In the genomic region with DNA sequence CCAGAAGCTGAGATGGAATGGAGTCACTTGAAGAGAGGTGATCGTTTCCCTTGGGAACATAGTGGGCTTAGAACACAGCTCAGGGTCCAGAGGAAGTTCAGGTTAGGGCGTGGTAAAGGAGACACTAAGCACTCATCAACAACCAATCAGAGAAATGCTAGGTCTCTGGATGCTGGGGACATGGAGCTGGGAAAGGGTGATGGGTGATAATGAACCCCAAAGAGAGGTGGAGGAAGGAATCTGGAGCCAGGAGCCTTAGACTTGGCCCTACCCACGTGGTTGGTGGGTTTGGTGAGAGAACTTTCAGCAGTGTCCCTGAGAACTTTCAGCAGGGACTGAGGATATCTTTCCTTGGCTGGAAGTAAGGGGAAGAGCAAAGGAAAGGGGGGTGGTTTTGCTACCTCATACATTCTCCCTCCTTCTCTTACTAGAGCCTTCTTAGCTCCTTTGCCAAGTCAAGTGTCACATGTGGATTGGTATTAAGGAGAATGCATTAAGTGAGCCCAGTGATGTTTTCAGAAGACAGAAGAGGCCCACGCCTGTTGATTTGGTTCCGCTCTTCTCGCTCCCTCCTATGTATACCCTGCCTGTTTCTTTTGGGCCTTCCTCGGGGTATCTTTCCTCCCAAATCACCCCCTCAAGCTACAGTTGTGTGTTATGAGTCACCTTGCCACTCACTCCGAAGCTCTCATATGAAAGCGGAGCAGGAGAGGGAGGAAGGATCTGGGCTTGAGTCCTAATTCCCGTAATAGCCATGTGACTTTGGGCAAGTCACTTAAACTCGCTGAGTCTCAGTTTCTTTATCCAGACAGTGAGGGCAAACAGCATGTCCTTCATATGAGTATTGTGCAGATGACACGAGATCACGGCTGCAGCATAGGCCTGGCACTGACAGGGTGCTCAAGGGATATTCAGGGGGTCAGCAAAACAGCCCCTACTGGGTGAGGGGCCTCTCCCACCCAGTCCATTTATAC, we compare ENCODE assay signal across 11 cellular contexts.
DNase-seq lines count a peak whose midpoint lies in the region; ATAC-seq, FAIRE-seq and TF ChIP-seq lines count a peak whose summit lies in the region.
"Had no signal": no experiment of that assay in that cellular context is flagged by ENCODE, and none has a peak within 500 bp of the region (broad histone marks: within the 10 kb centered on the region; RNA-seq: fewer than 3 reads in every experiment).

No MANE protein-coding gene starts in this region.

- in situ Hi-C loops in HepG2 (cut with HindIII; ENCODE audit: extremely low pct_ligation_motif_present, low pct_unique_long_range_greater_than_20kb): no loop called here

- no peak for FAIRE-seq in HepG2 (lab: Jason Lieb, UNC)

- no peak for DNase-seq in HepG2 (ENCODE audit: low spot score)
- peak; percentile 17 for DNase-seq in dermis blood vessel endothelial cell
- DNase-seq in myocyte (ENCODE audit: low read depth): peak; percentile 65
- DNase-seq in NCI-H146 treated with DMSO at 0.1 percent for 48 hours (lab: John Stamatoyannopoulos, UW; ENCODE audit: unreplicated experiment): no peak
- no peak for DNase-seq in H7
- DNase-seq: BE2C, SW 1271 had no signal

- no peak for TF ChIP-seq CTCF in liver (IDR thresholded peaks at IDR 0.05; ENCODE audit: low read depth, low read length, missing input control)
- no peak for TF ChIP-seq CTCF in HepG2 (CRISPR knock-in tag; IDR thresholded peaks at IDR 0.05)

- BruUV-seq in HepG2 (replicated peaks; lab: Mats Ljungman, UMichigan): no TSS peak

- POLR2A ChIA-PET in HepG2 (lab: Yijun Ruan, JAX): no interaction called here

- H3K9me3 ChIP-seq in liver (ENCODE audit: control insufficient read depth in 4 of 4, low read length in 3 of 4) (no peaks in the 10 kb centered on the region), HepG2 (ENCODE audit: low read length) (no peaks in the 10 kb centered on the region)
- H3K9me3 ChIP-seq: BE2C had no signal

- no peak for TF ChIP-seq EP300 in HepG2 (IDR thresholded peaks at IDR 0.05; ENCODE audit: low read depth in 2 of 2, low read length in 2 of 2)
- no peak for TF ChIP-seq EP300 in HepG2 (CRISPR knock-in tag; IDR thresholded peaks at IDR 0.05; ENCODE audit: borderline replicate concordance)

- H3K4me3 ChIP-seq in liver (ENCODE audit: low read depth in 1 of 3, low read length in 3 of 3) (no peak overlapping the region), HepG2 (replicated peaks in 1 of 3; ENCODE audit: insufficient read depth in 1 of 3, low read depth in 2 of 3, low read length in 3 of 3) (no peak overlapping the region), H7 (ENCODE audit: insufficient read depth, low read depth, low read length) (no peak overlapping the region)

- WGBS in liver: 89% methylated on average over 13 of the region's 13 CpGs
- WGBS in HepG2 (ENCODE audit: low lambda C conversion rate): 54% methylated on average over 9 of the region's 13 CpGs

- no peak overlapping the region for H2AFZ ChIP-seq in HepG2 (ENCODE audit: low read length)

- H3K36me3 ChIP-seq in liver (ENCODE audit: control insufficient read depth in 4 of 4, insufficient read depth in 3 of 4, low read depth in 1 of 4, low read length in 3 of 4): peaks cover 3 to 17% (median 8%) of the 10 kb centered on the region in 4 donors
- H3K36me3 ChIP-seq in HepG2 (replicated peaks in 1 of 2; ENCODE audit: control insufficient read depth in 1 of 2, insufficient read depth in 2 of 2, low read length in 2 of 2): no peaks in the 10 kb centered on the region
- peaks cover 9% of the 10 kb centered on the region for H3K36me3 ChIP-seq in H7 (replicated peaks; ENCODE audit: control insufficient read depth, insufficient read depth, low read length)

- H3K79me2 ChIP-seq in HepG2 (ENCODE audit: insufficient read depth, low read length): no peaks in the 10 kb centered on the region

- ATAC-seq in HepG2 (no peak), GM21825 (IDR thresholded peaks at IDR 0.05; ENCODE audit: unreplicated experiment) (no peak), GM18861 (IDR thresholded peaks at IDR 0.05; ENCODE audit: unreplicated experiment) (no peak)
- ATAC-seq: HCT116 had no signal

- H4K20me1 ChIP-seq in HepG2 (ENCODE audit: insufficient read depth, low read length): no peaks in the 10 kb centered on the region

- H3K4me1 ChIP-seq in liver (ENCODE audit: control insufficient read depth in 4 of 4, insufficient read depth in 4 of 4, low read length in 3 of 4): peaks cover 2 to 11% (median 10%) of the 10 kb centered on the region in 4 donors
- H3K4me1 ChIP-seq in HepG2 (ENCODE audit: insufficient read depth, low read length): peaks cover 18% of the 10 kb centered on the region

- H3K27ac ChIP-seq in liver (ENCODE audit: low read depth in 1 of 2, low read length in 2 of 2): no peak overlapping the region
- H3K27ac ChIP-seq in HepG2 (ENCODE audit: extremely low read length, insufficient read depth, low read length): no peak overlapping the region

- TF ChIP-seq POLR2A in HepG2 (IDR thresholded peaks at IDR 0.05; ENCODE audit: insufficient read depth in 1 of 2, low read depth in 2 of 2, low read length in 2 of 2): no peak

- no peak overlapping the region for H3K4me2 ChIP-seq in HepG2 (ENCODE audit: low read depth, low read length)

- intact Hi-C loops in HepG2 (cut with micrococcal nuclease; ENCODE audit: unreplicated experiment): no loop called here

- H3K9ac ChIP-seq in liver (ENCODE audit: low read depth in 1 of 2, low read length in 2 of 2) (no peak overlapping the region), HepG2 (ENCODE audit: insufficient read depth, low read depth, low read length) (no peak overlapping the region)

- H3K27me3 ChIP-seq in liver (ENCODE audit: control insufficient read depth in 4 of 4, insufficient read depth in 4 of 4, low read length in 3 of 4) (no peaks in the 10 kb centered on the region), HepG2 (ENCODE audit: control insufficient read depth in 1 of 2, insufficient read depth in 2 of 2, low read length in 2 of 2) (peaks cover 0 to 4% of the 10 kb centered on the region in 2 experiments; a peak in 1 of 5 replicates), H7 (ENCODE audit: control insufficient read depth, insufficient read depth, low read length) (no peaks in the 10 kb centered on the region)
- H3K27me3 ChIP-seq: BE2C had no signal

- CTCF ChIA-PET in HepG2 (lab: Yijun Ruan, JAX; ENCODE audit: low intra/inter-chr PET ratio, low total read pairs): no interaction called here

- no peak for TF ChIP-seq RAD21 in liver (IDR thresholded peaks at IDR 0.05)
- no peak for TF ChIP-seq RAD21 in HepG2 (CRISPR knock-in tag; IDR thresholded peaks at IDR 0.05)

TF ChIP-seq in liver, 16 proteins besides CTCF, POLR2A, EP300 and RAD21:
- TF ChIP-seq, protein P1, sequence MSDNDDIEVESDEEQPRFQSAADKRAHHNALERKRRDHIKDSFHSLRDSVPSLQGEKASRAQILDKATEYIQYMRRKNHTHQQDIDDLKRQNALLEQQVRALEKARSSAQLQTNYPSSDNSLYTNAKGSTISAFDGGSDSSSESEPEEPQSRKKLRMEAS (IDR thresholded peaks at IDR 0.05): no peak
- no peak for TF ChIP-seq EGR1 (IDR thresholded peaks at IDR 0.05; ENCODE audit: low read depth in 2 of 2)
- no peak for TF ChIP-seq FOXA1 (IDR thresholded peaks at IDR 0.05)
- TF ChIP-seq HNF4A (conservative IDR thresholded peaks at IDR 0.05): peak in 1 of 2 donors; percentile 16
- TF ChIP-seq JUND (IDR thresholded peaks at IDR 0.05): peak in 1 of 2 donors; percentile 74
- peak; percentile 19 for TF ChIP-seq ATF3 (IDR thresholded peaks at IDR 0.05)
TF ChIP-seq in liver: peak in this region for 3.

TF ChIP-seq in HepG2, 621 proteins besides CTCF, POLR2A, EP300 and RAD21:
- no peak for TF ChIP-seq MTF1 (CRISPR knock-in tag; IDR thresholded peaks at IDR 0.05)
- TF ChIP-seq ZFP37 (CRISPR knock-in tag; IDR thresholded peaks at IDR 0.05; ENCODE audit: borderline replicate concordance): no peak
- no peak for TF ChIP-seq ZNF530 (CRISPR knock-in tag; IDR thresholded peaks at IDR 0.05; ENCODE audit: low read depth)
- no peak for TF ChIP-seq KDM4B (CRISPR knock-in tag; IDR thresholded peaks at IDR 0.05)
- no peak for TF ChIP-seq XRCC5 (optimal IDR thresholded peaks at IDR 0.05; ENCODE audit: low read length)
- TF ChIP-seq, protein P2, sequence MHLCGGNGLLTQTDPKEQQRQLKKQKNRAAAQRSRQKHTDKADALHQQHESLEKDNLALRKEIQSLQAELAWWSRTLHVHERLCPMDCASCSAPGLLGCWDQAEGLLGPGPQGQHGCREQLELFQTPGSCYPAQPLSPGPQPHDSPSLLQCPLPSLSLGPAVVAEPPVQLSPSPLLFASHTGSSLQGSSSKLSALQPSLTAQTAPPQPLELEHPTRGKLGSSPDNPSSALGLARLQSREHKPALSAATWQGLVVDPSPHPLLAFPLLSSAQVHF (CRISPR knock-in tag; IDR thresholded peaks at IDR 0.05): no peak
- no peak for TF ChIP-seq THYN1 (CRISPR knock-in tag; IDR thresholded peaks at IDR 0.05; ENCODE audit: borderline replicate concordance, low read depth)
- no peak for TF ChIP-seq ZNF720 (CRISPR knock-in tag; IDR thresholded peaks at IDR 0.05)
- TF ChIP-seq SNAI1 (CRISPR knock-in tag; IDR thresholded peaks at IDR 0.05; ENCODE audit: borderline replicate concordance): no peak
- TF ChIP-seq ZNF282 (IDR thresholded peaks at IDR 0.05; ENCODE audit: partially characterized antibody): no peak
- TF ChIP-seq TCF12 (IDR thresholded peaks at IDR 0.05): no peak
- TF ChIP-seq TCF12 (CRISPR knock-in tag; IDR thresholded peaks at IDR 0.05): no peak
- TF ChIP-seq, protein P3, sequence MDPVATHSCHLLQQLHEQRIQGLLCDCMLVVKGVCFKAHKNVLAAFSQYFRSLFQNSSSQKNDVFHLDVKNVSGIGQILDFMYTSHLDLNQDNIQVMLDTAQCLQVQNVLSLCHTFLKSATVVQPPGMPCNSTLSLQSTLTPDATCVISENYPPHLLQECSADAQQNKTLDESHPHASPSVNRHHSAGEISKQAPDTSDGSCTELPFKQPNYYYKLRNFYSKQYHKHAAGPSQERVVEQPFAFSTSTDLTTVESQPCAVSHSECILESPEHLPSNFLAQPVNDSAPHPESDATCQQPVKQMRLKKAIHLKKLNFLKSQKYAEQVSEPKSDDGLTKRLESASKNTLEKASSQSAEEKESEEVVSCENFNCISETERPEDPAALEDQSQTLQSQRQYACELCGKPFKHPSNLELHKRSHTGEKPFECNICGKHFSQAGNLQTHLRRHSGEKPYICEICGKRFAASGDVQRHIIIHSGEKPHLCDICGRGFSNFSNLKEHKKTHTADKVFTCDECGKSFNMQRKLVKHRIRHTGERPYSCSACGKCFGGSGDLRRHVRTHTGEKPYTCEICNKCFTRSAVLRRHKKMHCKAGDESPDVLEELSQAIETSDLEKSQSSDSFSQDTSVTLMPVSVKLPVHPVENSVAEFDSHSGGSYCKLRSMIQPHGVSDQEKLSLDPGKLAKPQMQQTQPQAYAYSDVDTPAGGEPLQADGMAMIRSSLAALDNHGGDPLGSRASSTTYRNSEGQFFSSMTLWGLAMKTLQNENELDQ (CRISPR knock-in tag; IDR thresholded peaks at IDR 0.05; ENCODE audit: borderline replicate concordance): no peak
- TF ChIP-seq CBX5 (CRISPR knock-in tag; IDR thresholded peaks at IDR 0.05; ENCODE audit: borderline replicate concordance): no peak
- no peak for TF ChIP-seq HMG20A (CRISPR knock-in tag; IDR thresholded peaks at IDR 0.05; ENCODE audit: borderline replicate concordance)
- no peak for TF ChIP-seq KDM5A (IDR thresholded peaks at IDR 0.05; ENCODE audit: borderline replicate concordance, low read length)

Comparison
In these comparisons a context has a peak if more than half of its experiments do, and no peak if none do; other contexts are left out.
1. DNase-seq: peak in dermis blood vessel endothelial cell (single experiment) and myocyte (single experiment); none in HepG2 (single experiment), NCI-H146 treated with DMSO at 0.1 percent for 48 hours (single experiment) and H7 (single experiment).